ENCODE assay signal across 1 cellular context in genomic region chr1:48878191-48878940, GRCh38.
TF ChIP-seq lines count a peak whose summit lies in the region.

No MANE protein-coding gene starts in this region.

TF ChIP-seq in GM23338, 12 proteins besides CTCF, POLR2A, EP300 and RAD21:
- TF ChIP-seq ZNF462 (CRISPR knock-in tag; IDR thresholded peaks at IDR 0.05): no peak
- no peak for TF ChIP-seq CREB1 (CRISPR knock-in tag; IDR thresholded peaks at IDR 0.05; ENCODE audit: low read depth)
- no peak for TF ChIP-seq ZNF114 (CRISPR knock-in tag; IDR thresholded peaks at IDR 0.05)
- TF ChIP-seq EZH2 (IDR thresholded peaks at IDR 0.05; ENCODE audit: low read depth, unreplicated experiment): no peak
- TF ChIP-seq ZNF331 (CRISPR knock-in tag; IDR thresholded peaks at IDR 0.05; ENCODE audit: low read depth): no peak
- TF ChIP-seq STAT1 (IDR thresholded peaks at IDR 0.05; ENCODE audit: unreplicated experiment): no peak
- no peak for TF ChIP-seq ETS1 (IDR thresholded peaks at IDR 0.05)
- TF ChIP-seq JUNB (IDR thresholded peaks at IDR 0.05; ENCODE audit: unreplicated experiment): no peak
- no peak for TF ChIP-seq EZH2phosphoT487 (IDR thresholded peaks at IDR 0.05; ENCODE audit: unreplicated experiment)
- TF ChIP-seq REST (IDR thresholded peaks at IDR 0.05; ENCODE audit: unreplicated experiment): no peak
- TF ChIP-seq POLR2AphosphoS5 (IDR thresholded peaks at IDR 0.05; ENCODE audit: low read depth): no peak
- no peak for TF ChIP-seq NANOG (IDR thresholded peaks at IDR 0.05; ENCODE audit: borderline replicate concordance)
